ENCODE assay signal across 16 cellular contexts in the genomic region with DNA sequence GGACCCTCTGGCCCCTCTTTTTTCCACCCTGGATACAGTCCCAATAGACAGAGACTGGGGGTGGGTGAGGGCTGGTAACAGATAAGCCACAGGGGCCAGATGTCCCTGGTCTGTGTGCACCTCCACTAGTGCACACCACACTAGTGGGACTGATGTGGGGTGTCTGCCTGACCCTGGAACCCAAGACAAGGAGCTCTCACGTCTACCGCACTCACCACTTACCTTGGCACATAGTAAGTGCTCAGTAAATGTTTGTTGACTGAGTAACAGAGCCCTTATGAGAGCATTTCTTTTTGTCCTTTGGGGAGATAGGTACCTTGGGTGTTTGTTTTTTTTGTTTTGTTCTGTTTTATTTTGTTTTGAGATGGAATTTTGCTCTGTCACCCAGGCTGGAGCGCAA. TPM values are rescaled to one million over a fixed set of nuclear protein-coding genes. Genes with fewer than 3 reads are reported as not detected.
A peak's percentile ranks its signal among the peaks of the same experiment; 100 is the strongest.
DNase-seq lines count a peak whose midpoint lies in the region; ATAC-seq, FAIRE-seq and TF ChIP-seq lines count a peak whose summit lies in the region.
"Had no signal": no experiment of that assay in that cellular context is flagged by ENCODE, and none has a peak within 500 bp of the region (broad histone marks: within the 10 kb centered on the region; RNA-seq: fewer than 3 reads in every experiment).

No MANE protein-coding gene starts in this region.

- peaks cover 3% of the 10 kb centered on the region; the same call in 1 of the 2 replicates for H3K9me1 ChIP-seq in IMR-90 (ENCODE audit: insufficient read depth, low read length)

- no peaks in the 10 kb centered on the region for H3K27me3 Mint-ChIP-seq in T-helper 2 cell treated with Interferon-gamma antibody and Interleukin-4, amounts not matched to agents 5 μg/mL and 100 μg/mL, for 36 hours (ENCODE audit: low read depth)
- no peaks in the 10 kb centered on the region for H3K27me3 Mint-ChIP-seq in effector memory CD8-positive, alpha-beta T cell

- H3K27ac ChIP-seq in IMR-90 (ENCODE audit: insufficient read depth, low read length) (no peak overlapping the region), neutrophil (peak overlapping the region; percentile 50), esophagus squamous epithelium (no peak overlapping the region)
- H3K27ac ChIP-seq: 22Rv1 had no signal

- no peak overlapping the region for H3K18ac ChIP-seq in IMR-90 (ENCODE audit: low read depth, low read length)

- H2AK5ac ChIP-seq in IMR-90 (ENCODE audit: low read depth, low read length) = no peak overlapping the region

- H3K23ac ChIP-seq in IMR-90 (ENCODE audit: low read depth, low read length) = no peak overlapping the region

- H2BK15ac ChIP-seq in IMR-90 (ENCODE audit: low read depth, low read length) = no peak overlapping the region

- H3K4me1 ChIP-seq in IMR-90 (ENCODE audit: control insufficient read depth, insufficient read depth, low read length) (peaks cover 2% of the 10 kb centered on the region; the same call in 1 of the 2 replicates), neutrophil (ENCODE audit: control insufficient read depth in 1 of 2, insufficient read depth in 1 of 2, low read depth in 1 of 2, low read length in 1 of 2) (peaks cover 15 to 18% of the 10 kb centered on the region in 2 experiments), esophagus squamous epithelium (no peaks in the 10 kb centered on the region)
- H3K4me1 ChIP-seq: Caco-2, HAP-1 had no signal

- BruUV-seq in IMR-90 (replicated peaks; lab: Mats Ljungman, UMichigan) = no TSS peak

- dilution Hi-C loops in IMR-90 (cut with HindIII; ENCODE audit: low sequenced_read_pairs, unreplicated experiment) = no loop called here

- FAIRE-seq in H54 (lab: Jason Lieb, UNC) = no peak
- FAIRE-seq: GM19239 had no signal

- no peak overlapping the region for H4K8ac ChIP-seq in IMR-90 (ENCODE audit: low read depth in 2 of 2, low read length in 2 of 2)

- H3K4me3 ChIP-seq in IMR-90 (ENCODE audit: insufficient read depth, low read depth, low read length) (no peak overlapping the region), neutrophil (ENCODE audit: low read depth in 1 of 2, low read length in 1 of 2) (no peak overlapping the region), esophagus squamous epithelium (no peak overlapping the region)
- H3K4me3 ChIP-seq: HAP-1 had no signal

- no peak for DNase-seq in T-helper 2 cell treated with Interferon-gamma antibody and Interleukin-4, amounts not matched to agents 5 μg/mL and 100 μg/mL, for 36 hours (ENCODE audit: low spot score)
- DNase-seq in T-helper 2 cell (no peak), IMR-90 (no peak), H54 (ENCODE audit: insufficient read length, low spot score) (no peak), esophagus squamous epithelium (lab: John Stamatoyannopoulos, UW) (no peak)
- no peak for DNase-seq in effector memory CD8-positive, alpha-beta T cell
- DNase-seq: Caco-2; CD8-positive, alpha-beta memory T cell; DMS53; GF-D8; GOT3 had no signal

- H3K4me1 Mint-ChIP-seq in T-helper 2 cell treated with Interferon-gamma antibody and Interleukin-4, amounts not matched to agents 5 μg/mL and 100 μg/mL, for 36 hours (ENCODE audit: low read depth) = no peaks in the 10 kb centered on the region
- peaks cover 0 to 2% of the 10 kb centered on the region in 2 donors for H3K4me1 Mint-ChIP-seq in effector memory CD8-positive, alpha-beta T cell (ENCODE audit: low read depth in 2 of 2)
- H3K4me1 Mint-ChIP-seq: CD8-positive, alpha-beta memory T cell had no signal

- CTCF ChIA-PET in IMR-90 (lab: Yijun Ruan, JAX) = no interaction called here

- no peak overlapping the region for H2AFZ ChIP-seq in IMR-90 (replicated peaks; ENCODE audit: low read length, poor library complexity)

- peak overlapping the region; percentile 55 for H2AK9ac ChIP-seq in IMR-90 (replicated peaks; ENCODE audit: low read depth, low read length, poor library complexity)

- TF ChIP-seq CTCF in IMR-90 (conservative IDR thresholded peaks at IDR 0.05; ENCODE audit: low read depth, low read length) = no peak
- no peak for TF ChIP-seq CTCF in neutrophil (IDR thresholded peaks at IDR 0.05)
- no peak for TF ChIP-seq CTCF in esophagus squamous epithelium (IDR thresholded peaks at IDR 0.05)

- peak overlapping the region; percentile 2 for H3K27ac Mint-ChIP-seq in T-helper 2 cell treated with Interferon-gamma antibody and Interleukin-4, amounts not matched to agents 5 μg/mL and 100 μg/mL, for 36 hours
- peak overlapping the region; percentile 25 to 82 for H3K27ac Mint-ChIP-seq in effector memory CD8-positive, alpha-beta T cell

- ATAC-seq in IMR-90 (ENCODE audit: low read depth) (no peak), HG03439 (IDR thresholded peaks at IDR 0.05; ENCODE audit: unreplicated experiment) (no peak)
- ATAC-seq in effector memory CD8-positive, alpha-beta T cell (replicated peaks) = no peak

- peaks cover 1% of the 10 kb centered on the region; the same call in 1 of the 2 replicates for H3K36me3 ChIP-seq in IMR-90 (ENCODE audit: control insufficient read depth, insufficient read depth, low read length)
- H3K36me3 ChIP-seq in neutrophil = peaks cover 100% of the 10 kb centered on the region
- H3K36me3 ChIP-seq in esophagus squamous epithelium = no peaks in the 10 kb centered on the region
- H3K36me3 ChIP-seq: HAP-1 had no signal

- H4K5ac ChIP-seq in IMR-90 (ENCODE audit: low read depth, low read length) = no peak overlapping the region

- no peaks in the 10 kb centered on the region for H3K9me3 ChIP-seq in IMR-90 (ENCODE audit: control insufficient read depth, insufficient read depth, low read length)
- H3K9me3 ChIP-seq in neutrophil = peaks cover 14% of the 10 kb centered on the region
- H3K9me3 ChIP-seq in esophagus squamous epithelium = no peaks in the 10 kb centered on the region
- H3K9me3 ChIP-seq: Caco-2, HAP-1 had no signal

- no peak for TF ChIP-seq RAD21 in IMR-90 (IDR thresholded peaks at IDR 0.05; ENCODE audit: low read length)

- POLR2A ChIA-PET in IMR-90 (lab: Charles Lee; ENCODE audit: unreplicated experiment) = no interaction called here

- no peak overlapping the region for H3K9ac ChIP-seq in IMR-90 (ENCODE audit: low read depth, low read length)

- H3K56ac ChIP-seq in IMR-90 (ENCODE audit: extremely low read depth, insufficient read depth, low read length) = no peak overlapping the region

- no peak overlapping the region for H2BK5ac ChIP-seq in IMR-90 (ENCODE audit: low read depth, low read length, poor library complexity, severe bottlenecking)

- TF ChIP-seq POLR2A in IMR-90 (IDR thresholded peaks at IDR 0.05; ENCODE audit: low read depth, low read length) (no peak), H54 (IDR thresholded peaks at IDR 0.05; ENCODE audit: low read depth, low read length) (no peak), esophagus squamous epithelium (IDR thresholded peaks at IDR 0.05) (no peak)

- H3K14ac ChIP-seq in IMR-90 (replicated peaks; ENCODE audit: low read depth, low read length) = no peak overlapping the region

- H3K4me2 ChIP-seq in IMR-90 (ENCODE audit: low read depth, low read length) = no peak overlapping the region

- WGBS in IMR-90 (ENCODE audit: extremely low coverage in 2 of 2, insufficient read length in 1 of 2), 2 experiments = no CpG with 5 or more reads among the region's 3 CpGs
- whole genome bisulfite sequencing in esophagus squamous epithelium, 2 donors = 86 to 91% methylated on average over 3 of the region's 3 CpGs

- no peaks in the 10 kb centered on the region for H3K9me3 Mint-ChIP-seq in T-helper 2 cell treated with Interferon-gamma antibody and Interleukin-4, amounts not matched to agents 5 μg/mL and 100 μg/mL, for 36 hours
- no peaks in the 10 kb centered on the region for H3K9me3 Mint-ChIP-seq in effector memory CD8-positive, alpha-beta T cell
- H3K9me3 Mint-ChIP-seq: CD8-positive, alpha-beta memory T cell had no signal

- H3K4me3 Mint-ChIP-seq in T-helper 2 cell treated with Interferon-gamma antibody and Interleukin-4, amounts not matched to agents 5 μg/mL and 100 μg/mL, for 36 hours = no peak overlapping the region
- no peak overlapping the region for H3K4me3 Mint-ChIP-seq in effector memory CD8-positive, alpha-beta T cell
- H3K4me3 Mint-ChIP-seq: CD8-positive, alpha-beta memory T cell had no signal

- H3K4ac ChIP-seq in IMR-90 (ENCODE audit: low read depth, low read length) = no peak overlapping the region

- H4K91ac ChIP-seq in IMR-90 (ENCODE audit: insufficient read depth, low read depth, low read length) = no peak overlapping the region

- in situ Hi-C loops in IMR-90 (cut with MboI; ENCODE audit: low sequenced_read_pairs) = no loop called here

- H4K20me1 ChIP-seq in IMR-90 (ENCODE audit: insufficient read depth, low read length) = no peaks in the 10 kb centered on the region

- no peak overlapping the region for H2BK20ac ChIP-seq in IMR-90 (ENCODE audit: low read depth, low read length)

- intact Hi-C loops in IMR-90 (cut with micrococcal nuclease) = no loop called here
- intact Hi-C loops in esophagus squamous epithelium (cut with DNase I) = no loop called here

- peaks cover 47% of the 10 kb centered on the region for H3K36me3 Mint-ChIP-seq in T-helper 2 cell treated with Interferon-gamma antibody and Interleukin-4, amounts not matched to agents 5 μg/mL and 100 μg/mL, for 36 hours (ENCODE audit: low read depth)
- peaks cover 96% of the 10 kb centered on the region for H3K36me3 Mint-ChIP-seq in effector memory CD8-positive, alpha-beta T cell (ENCODE audit: insufficient read depth)

- H3K79me1 ChIP-seq in IMR-90 (ENCODE audit: low read depth in 1 of 2, low read length in 2 of 2) = peaks cover 0 to 7% of the 10 kb centered on the region in 2 experiments; a peak in 1 of 4 replicates

- H3K27me3 ChIP-seq in IMR-90 (ENCODE audit: control insufficient read depth, insufficient read depth, low read length) (no peaks in the 10 kb centered on the region), neutrophil (no peaks in the 10 kb centered on the region), esophagus squamous epithelium (no peaks in the 10 kb centered on the region)

- no peak overlapping the region for H2BK120ac ChIP-seq in IMR-90 (ENCODE audit: low read depth, low read length)

RNA-seq across cellular contexts. Expression of a gene that starts 23.1 kb away (rescaled TPM):
- total RNA-seq in IMR-90 (2012; rRNA removed) (1.1 and 3.2 TPM in 2 replicates), esophagus squamous epithelium (10 to 100 TPM in 3 of 4 donors, 1 to 10 TPM in 1; 4.0 to 29.9 (median 19.4) TPM)
- 14.2 and 20.8 TPM in 2 replicates for polyA plus RNA-seq in IMR-90 (2012; rRNA removed)
- polyA plus RNA-seq in IMR-90 (2012; cell fraction: cytosol; rRNA removed) = 28.7 and 38.5 TPM in 2 replicates
- 35.8 and 108 TPM in 2 replicates for polyA plus RNA-seq in IMR-90 (2012; cell fraction: nucleus; rRNA removed; ENCODE audit: low replicate concordance)

RNA-seq across cellular contexts. Expression of a gene that starts 34.7 kb away (rescaled TPM):
- not detected in 2 replicates for total RNA-seq in IMR-90 (2012; rRNA removed)
- polyA plus RNA-seq in IMR-90 (2012; rRNA removed) = 0.09 TPM in 2 replicates
- polyA plus RNA-seq in IMR-90 (2012; cell fraction: cytosol; rRNA removed) = 0.02 TPM in 1 of 2 replicates, not detected in the other
- polyA plus RNA-seq in IMR-90 (2012; cell fraction: nucleus; rRNA removed; ENCODE audit: low replicate concordance) = 0.66 and 0.70 TPM in 2 replicates
- total RNA-seq in esophagus squamous epithelium = under 1 TPM in 1 of 4 donors, not detected in 3; 0.57 TPM
- total RNA-seq: Caco-2 had no signal

RNA-seq across cellular contexts. Expression of a gene that starts 40.1 kb away (rescaled TPM):
- total RNA-seq in IMR-90 (2012; rRNA removed) (under 0.01 and 0.18 TPM in 2 replicates), esophagus squamous epithelium (10 to 100 TPM in 2 of 4 donors, 1 to 10 TPM in 2; 1.6 to 14.3 (median 8.5) TPM)
- 0.14 TPM in 2 replicates for polyA plus RNA-seq in IMR-90 (2012; rRNA removed)
- 0.19 and 0.21 TPM in 2 replicates for polyA plus RNA-seq in IMR-90 (2012; cell fraction: cytosol; rRNA removed)
- polyA plus RNA-seq in IMR-90 (2012; cell fraction: nucleus; rRNA removed; ENCODE audit: low replicate concordance) = 0.32 and 0.54 TPM in 2 replicates
